23 cellular contexts compared by ENCODE assay signal in the genomic region with DNA sequence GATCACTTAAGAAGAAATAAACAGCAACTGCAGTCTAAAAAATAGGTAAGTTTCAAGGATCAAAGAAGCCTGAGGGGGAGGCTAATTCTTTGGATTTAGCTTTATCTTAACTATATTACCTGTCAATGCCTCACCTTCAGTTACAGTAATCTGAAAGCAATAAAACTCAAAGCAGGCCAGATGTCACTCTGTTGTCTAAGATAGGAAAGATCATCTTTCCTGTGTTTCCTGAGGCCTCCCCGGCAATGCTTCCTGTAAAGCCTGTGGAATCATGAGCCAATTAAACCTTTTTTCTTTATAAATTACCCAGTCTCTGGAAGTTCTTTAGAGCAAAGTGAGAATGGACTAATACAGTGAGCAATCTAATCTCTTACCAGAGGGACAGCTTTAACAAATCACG.
DNase-seq lines count a peak whose midpoint lies in the region; ATAC-seq and TF ChIP-seq lines count a peak whose summit lies in the region.
"Had no signal": no experiment of that assay in that cellular context is flagged by ENCODE, and none has a peak within 500 bp of the region (broad histone marks: within the 10 kb centered on the region; RNA-seq: fewer than 3 reads in every experiment).

No MANE protein-coding gene starts in this region.

- intact Hi-C loops in activated naive CD4-positive, alpha-beta T cell treated with anti-CD3 and anti-CD28 coated beads for 36 hours (cut with micrococcal nuclease) = no loop called here

- CTCF ChIA-PET in activated naive CD4-positive, alpha-beta T cell treated with anti-CD3 and anti-CD28 coated beads for 36 hours (lab: Charles Lee) = no interaction called here

- H3K79me2 ChIP-seq in hepatocyte = peaks cover 10% of the 10 kb centered on the region

- H3K27ac Mint-ChIP-seq in activated naive CD4-positive, alpha-beta T cell treated with anti-CD3 and anti-CD28 coated beads for 36 hours = peak overlapping the region; percentile 43
- H3K27ac Mint-ChIP-seq in stimulated activated effector memory CD8-positive, alpha-beta T cell treated with anti-CD3 and anti-CD28 coated beads, Interleukin-12 subunit alpha, Interleukin-12 subunit beta, amount 100 ng/mL, for 72 hours = peak overlapping the region; percentile 61
- H3K27ac Mint-ChIP-seq: activated naive CD4-positive, alpha-beta T cell treated with anti-CD3 and anti-CD28 coated beads, Interleukin-2, amount 10 ng/mL, durations not matched to agents 7 days and 5 days had no signal

- no peak for DNase-seq in activated naive CD4-positive, alpha-beta T cell treated with anti-CD3 and anti-CD28 coated beads for 36 hours
- no peak for DNase-seq in activated naive CD4-positive, alpha-beta T cell (lab: John Stamatoyannopoulos, UW)
- DNase-seq in hepatocyte (ENCODE audit: low spot score) (peak; percentile 25), hippocampal formation (lab: John Stamatoyannopoulos, UW) (no peak)
- DNase-seq in stimulated activated effector memory CD8-positive, alpha-beta T cell treated with anti-CD3 and anti-CD28 coated beads, Interleukin-12 subunit alpha, Interleukin-12 subunit beta, amount 100 ng/mL, for 72 hours (ENCODE audit: low spot score in 2 of 2) = no peak
- DNase-seq: ACHN; activated CD8-positive, alpha-beta memory T cell treated with anti-CD3 and anti-CD28 coated beads, Interleukin-2, amount 50 U/mL, for 4 hours; activated naive CD4-positive, alpha-beta T cell treated with anti-CD3 and anti-CD28 coated beads, Interleukin-2, amount 10 ng/mL, durations not matched to agents 7 days and 5 days; cerebellar nuclear complex; effector CD8-positive, alpha-beta T cell; GDM1; H9; NCI-H1105 treated with DMSO at 0.1 percent for 48 hours; psoas muscle; stimulated activated CD4-positive, alpha-beta T cell treated with anti-CD3 and anti-CD28 coated beads, Interleukin-4, amount 100 ng/mL, for 24 hours; T-helper 9 cell had no signal

- no peaks in the 10 kb centered on the region for H3K27me3 ChIP-seq in hepatocyte

- H3K4me3 ChIP-seq in hepatocyte = no peak overlapping the region
- H3K4me3 ChIP-seq: GM12878, psoas muscle, SK-N-MC, smooth muscle cell had no signal

- no peak overlapping the region for H3K4me3 Mint-ChIP-seq in activated naive CD4-positive, alpha-beta T cell treated with anti-CD3 and anti-CD28 coated beads for 36 hours
- no peak overlapping the region for H3K4me3 Mint-ChIP-seq in stimulated activated effector memory CD8-positive, alpha-beta T cell treated with anti-CD3 and anti-CD28 coated beads, Interleukin-12 subunit alpha, Interleukin-12 subunit beta, amount 100 ng/mL, for 72 hours
- H3K4me3 Mint-ChIP-seq: activated naive CD4-positive, alpha-beta T cell treated with anti-CD3 and anti-CD28 coated beads, Interleukin-2, amount 10 ng/mL, durations not matched to agents 7 days and 5 days; H9 had no signal

- no peaks in the 10 kb centered on the region for H4K20me1 ChIP-seq in hepatocyte (ENCODE audit: insufficient read depth, poor library complexity, severe bottlenecking)

- no peak overlapping the region for H2AFZ ChIP-seq in hepatocyte

- H3K36me3 Mint-ChIP-seq in activated naive CD4-positive, alpha-beta T cell treated with anti-CD3 and anti-CD28 coated beads for 36 hours (ENCODE audit: low read depth) = peaks cover 20% of the 10 kb centered on the region
- H3K36me3 Mint-ChIP-seq in stimulated activated effector memory CD8-positive, alpha-beta T cell treated with anti-CD3 and anti-CD28 coated beads, Interleukin-12 subunit alpha, Interleukin-12 subunit beta, amount 100 ng/mL, for 72 hours = peaks cover 84% of the 10 kb centered on the region

- ATAC-seq in stimulated activated effector memory CD8-positive, alpha-beta T cell treated with anti-CD3 and anti-CD28 coated beads, Interleukin-12 subunit alpha, Interleukin-12 subunit beta, amount 100 ng/mL, for 72 hours = no peak
- ATAC-seq in GM18870 (IDR thresholded peaks at IDR 0.05; ENCODE audit: unreplicated experiment) (no peak), HG03159 (IDR thresholded peaks at IDR 0.05; ENCODE audit: unreplicated experiment) (no peak)
- ATAC-seq: GM12878 had no signal

- peak overlapping the region; percentile 49 for H3K27ac ChIP-seq in VCaP
- H3K27ac ChIP-seq in hepatocyte = peak overlapping the region; percentile 73
- H3K27ac ChIP-seq: C4-2B, psoas muscle, SK-N-MC had no signal

- TF ChIP-seq CTCF in VCaP (conservative IDR thresholded peaks at IDR 0.05) (no peak), hepatocyte (IDR thresholded peaks at IDR 0.05; ENCODE audit: poor library complexity) (no peak)

- no peaks in the 10 kb centered on the region for H3K27me3 Mint-ChIP-seq in activated naive CD4-positive, alpha-beta T cell treated with anti-CD3 and anti-CD28 coated beads for 36 hours (ENCODE audit: low read depth)
- H3K27me3 Mint-ChIP-seq: activated naive CD4-positive, alpha-beta T cell treated with anti-CD3 and anti-CD28 coated beads, Interleukin-2, amount 10 ng/mL, durations not matched to agents 7 days and 5 days had no signal

- H3K4me2 ChIP-seq in hepatocyte = peak overlapping the region; percentile 61
- H3K4me2 ChIP-seq: smooth muscle cell had no signal

- H3K9me3 Mint-ChIP-seq in activated naive CD4-positive, alpha-beta T cell treated with anti-CD3 and anti-CD28 coated beads for 36 hours = no peaks in the 10 kb centered on the region
- H3K9me3 Mint-ChIP-seq in stimulated activated effector memory CD8-positive, alpha-beta T cell treated with anti-CD3 and anti-CD28 coated beads, Interleukin-12 subunit alpha, Interleukin-12 subunit beta, amount 100 ng/mL, for 72 hours = no peaks in the 10 kb centered on the region
- H3K9me3 Mint-ChIP-seq: activated naive CD4-positive, alpha-beta T cell treated with anti-CD3 and anti-CD28 coated beads, Interleukin-2, amount 10 ng/mL, durations not matched to agents 7 days and 5 days; H9 had no signal

- peaks cover 26% of the 10 kb centered on the region for H3K4me1 ChIP-seq in hepatocyte (ENCODE audit: insufficient read depth)
- H3K4me1 ChIP-seq: psoas muscle had no signal

- H3K9me3 ChIP-seq in hepatocyte (ENCODE audit: low read depth) = no peaks in the 10 kb centered on the region
- H3K9me3 ChIP-seq: psoas muscle had no signal

- peaks cover 2% of the 10 kb centered on the region for H3K4me1 Mint-ChIP-seq in activated naive CD4-positive, alpha-beta T cell treated with anti-CD3 and anti-CD28 coated beads for 36 hours (ENCODE audit: low read depth)
- H3K4me1 Mint-ChIP-seq in stimulated activated effector memory CD8-positive, alpha-beta T cell treated with anti-CD3 and anti-CD28 coated beads, Interleukin-12 subunit alpha, Interleukin-12 subunit beta, amount 100 ng/mL, for 72 hours = peaks cover 40% of the 10 kb centered on the region

- WGBS in hepatocyte (ENCODE audit: low lambda C conversion rate, missing lambda C conversion rate) = 17% methylated on average over 2 of the region's 2 CpGs

- H3K9me2 ChIP-seq in hepatocyte (replicated peaks; ENCODE audit: insufficient read depth) = no peaks in the 10 kb centered on the region

- no peaks in the 10 kb centered on the region for H3K36me3 ChIP-seq in hepatocyte (replicated peaks; ENCODE audit: insufficient read depth, low read depth)
